ENCODE assay signal across 19 cellular contexts in the genomic region with DNA sequence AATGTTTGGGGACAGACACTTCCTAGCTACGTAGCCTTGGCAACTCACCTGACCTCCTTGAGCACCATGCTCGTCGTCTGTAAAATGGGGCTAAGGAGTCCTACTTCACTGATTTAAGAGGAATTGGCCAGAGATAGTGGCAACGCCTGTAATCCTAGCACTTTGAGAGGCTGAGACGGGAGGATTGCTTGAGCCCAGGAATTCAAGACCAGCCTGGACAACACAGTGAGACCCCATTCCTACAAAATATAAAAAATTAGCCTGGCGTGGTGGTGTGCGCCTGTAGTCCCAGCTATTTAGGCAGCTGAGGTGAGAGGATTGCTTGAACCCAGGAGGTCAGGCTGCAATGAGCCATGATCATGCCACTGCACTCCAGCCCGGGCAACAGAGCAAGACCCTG. TPM values are rescaled to one million over a fixed set of nuclear protein-coding genes. Genes with fewer than 3 reads are reported as not detected.
A peak's percentile ranks its signal among the peaks of the same experiment; 100 is the strongest.
DNase-seq lines count a peak whose midpoint lies in the region; ATAC-seq, FAIRE-seq and TF ChIP-seq lines count a peak whose summit lies in the region.
"Had no signal": no experiment of that assay in that cellular context is flagged by ENCODE, and none has a peak within 500 bp of the region (broad histone marks: within the 10 kb centered on the region; RNA-seq: fewer than 3 reads in every experiment).

No MANE protein-coding gene starts in this region.

- intact Hi-C loops in activated CD4-positive, alpha-beta T cell treated with anti-CD3 and anti-CD28 coated beads, Interleukin-2, amount 10 ng/mL, durations not matched to agents 24 days and 14 days (cut with micrococcal nuclease) = no loop called here
- intact Hi-C loops in aorta (cut with DNase I) = no loop called here

- DNase-seq in activated CD4-positive, alpha-beta T cell treated with anti-CD3 and anti-CD28 coated beads, Interleukin-2, amount 10 ng/mL, durations not matched to agents 24 days and 14 days = no peak
- DNase-seq in activated CD4-positive, alpha-beta T cell treated with anti-CD3 and anti-CD28 coated beads, Interleukin-2, amount 10 ng/mL, durations not matched to agents 7 days and 5 days = no peak
- DNase-seq in central memory CD8-positive, alpha-beta T cell (ENCODE audit: low spot score in 2 of 2) = no peak
- DNase-seq in H7 (no peak), aorta (no peak), GM12892 (ENCODE audit: insufficient read length) (no peak)
- DNase-seq: DND-41; GDM1; KG1; NCI-H1048; NCI-H2107; NCI-H226; NCI-H69; NK-92 treated with Interleukin-12 subunit alpha and Interleukin-12 subunit beta, amount 100 ng/mL, for 24 hours had no signal

- peak overlapping the region; percentile 34 for H3K27ac Mint-ChIP-seq in activated CD4-positive, alpha-beta T cell treated with anti-CD3 and anti-CD28 coated beads, Interleukin-2, amount 10 ng/mL, durations not matched to agents 24 days and 14 days
- no peak overlapping the region for H3K27ac Mint-ChIP-seq in activated CD4-positive, alpha-beta T cell treated with anti-CD3 and anti-CD28 coated beads, Interleukin-2, amount 10 ng/mL, durations not matched to agents 7 days and 5 days
- H3K27ac Mint-ChIP-seq in central memory CD8-positive, alpha-beta T cell (ENCODE audit: low read depth) = no peak overlapping the region

- no peaks in the 10 kb centered on the region for H3K9me3 Mint-ChIP-seq in activated CD4-positive, alpha-beta T cell treated with anti-CD3 and anti-CD28 coated beads, Interleukin-2, amount 10 ng/mL, durations not matched to agents 24 days and 14 days
- H3K9me3 Mint-ChIP-seq in activated CD4-positive, alpha-beta T cell treated with anti-CD3 and anti-CD28 coated beads, Interleukin-2, amount 10 ng/mL, durations not matched to agents 7 days and 5 days = no peaks in the 10 kb centered on the region
- H3K9me3 Mint-ChIP-seq in central memory CD8-positive, alpha-beta T cell = no peaks in the 10 kb centered on the region

- no peak overlapping the region for H3K27ac ChIP-seq in HEK293 (ENCODE audit: extremely low read depth, low read depth, low read length)
- H3K27ac ChIP-seq in neutrophil = peak overlapping the region; percentile 23
- no peak overlapping the region for H3K27ac ChIP-seq in aorta (ENCODE audit: low read depth in 1 of 2, low read length in 2 of 2)

- CTCF ChIA-PET in activated CD4-positive, alpha-beta T cell treated with anti-CD3 and anti-CD28 coated beads, Interleukin-2, amount 10 ng/mL, durations not matched to agents 7 days and 5 days (lab: Charles Lee) = interaction anchor here (0.6 to 9.0 kb wide), 6 partner anchors 11 to 379 kb away, joined by 3 to 68 read pairs (median 6); partner anchors contain the start of gene MAP3K6
- CTCF ChIA-PET in HEK293 (lab: Yijun Ruan, JAX) = interaction anchor here (0.8 to 4.7 kb wide), 5 partner anchors 11 to 46 kb away, joined by 5 to 34 read pairs (median 6); partner anchors contain the start of gene MAP3K6

- H3K27me3 ChIP-seq in neutrophil (no peaks in the 10 kb centered on the region), H7 (ENCODE audit: control insufficient read depth, insufficient read depth, low read length) (peaks cover 22% of the 10 kb centered on the region; the same call in 1 of the 2 replicates), aorta (ENCODE audit: control insufficient read depth in 1 of 2, insufficient read depth in 2 of 2, low read length in 1 of 2) (no peaks in the 10 kb centered on the region)

- H3K27me3 Mint-ChIP-seq in activated CD4-positive, alpha-beta T cell treated with anti-CD3 and anti-CD28 coated beads, Interleukin-2, amount 10 ng/mL, durations not matched to agents 24 days and 14 days = no peaks in the 10 kb centered on the region
- no peaks in the 10 kb centered on the region for H3K27me3 Mint-ChIP-seq in activated CD4-positive, alpha-beta T cell treated with anti-CD3 and anti-CD28 coated beads, Interleukin-2, amount 10 ng/mL, durations not matched to agents 7 days and 5 days
- no peaks in the 10 kb centered on the region for H3K27me3 Mint-ChIP-seq in central memory CD8-positive, alpha-beta T cell

- WGBS in aorta, 2 donors = 92 to 94% methylated on average over 8 of the region's 8 CpGs

- H3K4me3 ChIP-seq in HEK293 (ENCODE audit: low read depth, low read length) = no peak overlapping the region
- no peak overlapping the region for H3K4me3 ChIP-seq in neutrophil (ENCODE audit: low read depth in 1 of 2, low read length in 1 of 2)
- no peak overlapping the region for H3K4me3 ChIP-seq in H7 (ENCODE audit: insufficient read depth, low read depth, low read length)
- H3K4me3 ChIP-seq in aorta (ENCODE audit: low read length in 2 of 2) = no peak overlapping the region

- peaks cover 0 to 11% of the 10 kb centered on the region in 2 experiments; a peak in 1 of 3 replicates for H3K36me3 ChIP-seq in HEK293 (ENCODE audit: control insufficient read depth in 2 of 2, insufficient read depth in 1 of 2, low read length in 2 of 2)
- peaks cover 50% of the 10 kb centered on the region for H3K36me3 ChIP-seq in neutrophil
- H3K36me3 ChIP-seq in H7 (replicated peaks; ENCODE audit: control insufficient read depth, insufficient read depth, low read length) = no peaks in the 10 kb centered on the region; the same call in none of the 2 replicates
- H3K36me3 ChIP-seq in aorta (ENCODE audit: control insufficient read depth in 1 of 2, insufficient read depth in 2 of 2, low read length in 1 of 2) = no peaks in the 10 kb centered on the region

- H3K9me3 ChIP-seq in HEK293 (ENCODE audit: control insufficient read depth, insufficient read depth, low read depth, low read length) (no peaks in the 10 kb centered on the region), neutrophil (no peaks in the 10 kb centered on the region), aorta (ENCODE audit: control insufficient read depth, low read length) (no peaks in the 10 kb centered on the region)

- ATAC-seq in central memory CD8-positive, alpha-beta T cell (replicated peaks; ENCODE audit: extremely low read depth, poor library complexity, severe bottlenecking) = no peak
- ATAC-seq in aorta (ENCODE audit: low FRiP score) = no peak

- peak overlapping the region; percentile 26 for H3K4me3 Mint-ChIP-seq in activated CD4-positive, alpha-beta T cell treated with anti-CD3 and anti-CD28 coated beads, Interleukin-2, amount 10 ng/mL, durations not matched to agents 24 days and 14 days
- H3K4me3 Mint-ChIP-seq in activated CD4-positive, alpha-beta T cell treated with anti-CD3 and anti-CD28 coated beads, Interleukin-2, amount 10 ng/mL, durations not matched to agents 7 days and 5 days = no peak overlapping the region
- peak overlapping the region; percentile 25 for H3K4me3 Mint-ChIP-seq in central memory CD8-positive, alpha-beta T cell
- H3K4me3 Mint-ChIP-seq: CD14-positive monocyte had no signal

- H3K4me1 ChIP-seq in HEK293 (ENCODE audit: control insufficient read depth, insufficient read depth, low read length) (peaks cover 6% of the 10 kb centered on the region), neutrophil (ENCODE audit: control insufficient read depth in 1 of 2, insufficient read depth in 1 of 2, low read depth in 1 of 2, low read length in 1 of 2) (peaks cover 40 to 49% of the 10 kb centered on the region in 2 experiments), aorta (ENCODE audit: control insufficient read depth in 1 of 2, insufficient read depth in 2 of 2, low read length in 2 of 2) (no peaks in the 10 kb centered on the region)

- H3K36me3 Mint-ChIP-seq in activated CD4-positive, alpha-beta T cell treated with anti-CD3 and anti-CD28 coated beads, Interleukin-2, amount 10 ng/mL, durations not matched to agents 24 days and 14 days (ENCODE audit: low read depth) = peaks cover 19% of the 10 kb centered on the region
- H3K36me3 Mint-ChIP-seq in activated CD4-positive, alpha-beta T cell treated with anti-CD3 and anti-CD28 coated beads, Interleukin-2, amount 10 ng/mL, durations not matched to agents 7 days and 5 days (ENCODE audit: low read depth) = peaks cover 22% of the 10 kb centered on the region
- peaks cover 42% of the 10 kb centered on the region for H3K36me3 Mint-ChIP-seq in central memory CD8-positive, alpha-beta T cell (ENCODE audit: insufficient read depth)

- no peak for FAIRE-seq in GM12892 (lab: Jason Lieb, UNC)
- FAIRE-seq: A204.1 had no signal

- TF ChIP-seq POLR2A in GM12892 (IDR thresholded peaks at IDR 0.05; ENCODE audit: low read depth, low read length) = no peak

- POLR2A ChIA-PET in activated CD4-positive, alpha-beta T cell treated with anti-CD3 and anti-CD28 coated beads, Interleukin-2, amount 10 ng/mL, durations not matched to agents 7 days and 5 days (lab: Charles Lee) = no interaction called here
- POLR2A ChIA-PET in HEK293 (lab: Yijun Ruan, JAX) = interaction anchor here (0.5 to 0.6 kb wide), 2 partner anchors 8 to 38 kb away, joined by 5 to 7 read pairs; no protein-coding TSS in a partner anchor

- TF ChIP-seq CTCF in HEK293 (tag by site-specific recombination; IDR thresholded peaks at IDR 0.05) (no peak), neutrophil (IDR thresholded peaks at IDR 0.05) (no peak)

- peaks cover 39% of the 10 kb centered on the region for H3K4me1 Mint-ChIP-seq in activated CD4-positive, alpha-beta T cell treated with anti-CD3 and anti-CD28 coated beads, Interleukin-2, amount 10 ng/mL, durations not matched to agents 24 days and 14 days
- H3K4me1 Mint-ChIP-seq in activated CD4-positive, alpha-beta T cell treated with anti-CD3 and anti-CD28 coated beads, Interleukin-2, amount 10 ng/mL, durations not matched to agents 7 days and 5 days = peaks cover 34% of the 10 kb centered on the region
- H3K4me1 Mint-ChIP-seq in central memory CD8-positive, alpha-beta T cell = peaks cover 31% of the 10 kb centered on the region

RNA-seq across cellular contexts. Expression of gene SYTL1, which starts 4.5 kb away (rescaled TPM):
- 29.7 and 29.8 TPM in 2 replicates for total RNA-seq in activated CD4-positive, alpha-beta T cell treated with anti-CD3 and anti-CD28 coated beads, Interleukin-2, amount 10 ng/mL, durations not matched to agents 24 days and 14 days
- 100 to 1,000 TPM in 1 of 2 experiments, 10 to 100 TPM in 1; 83.5 to 106 TPM for total RNA-seq in activated CD4-positive, alpha-beta T cell treated with anti-CD3 and anti-CD28 coated beads, Interleukin-2, amount 10 ng/mL, durations not matched to agents 7 days and 5 days
- total RNA-seq in H7 (2014; rRNA removed; shearing (Covaris generic)) = 5.6 and 6.4 TPM in 2 replicates
- 1 to 10 TPM; 1.8 to 3.7 TPM for total RNA-seq in aorta
- polyA plus RNA-seq in aorta = 1 to 10 TPM in 1 of 2 donors, under 1 TPM in 1; 0.75 to 1.2 TPM
- 4.5 TPM for polyA plus RNA-seq in GM12892 (2012; ENCODE audit: missing spikeins)

RNA-seq across cellular contexts. Expression of gene MAP3K6, which starts 20.4 kb away (rescaled TPM):
- 13.2 and 14.7 TPM in 2 replicates for total RNA-seq in activated CD4-positive, alpha-beta T cell treated with anti-CD3 and anti-CD28 coated beads, Interleukin-2, amount 10 ng/mL, durations not matched to agents 24 days and 14 days
- 1 to 10 TPM; 6.4 to 7.6 TPM for total RNA-seq in activated CD4-positive, alpha-beta T cell treated with anti-CD3 and anti-CD28 coated beads, Interleukin-2, amount 10 ng/mL, durations not matched to agents 7 days and 5 days
- 10.7 and 14.6 TPM in 2 replicates for total RNA-seq in H7 (2014; rRNA removed; shearing (Covaris generic))
- 10 to 100 TPM; 84.8 to 90.3 TPM for total RNA-seq in aorta
- 100 to 1,000 TPM in 1 of 2 donors, 10 to 100 TPM in 1; 11.5 to 164 TPM for polyA plus RNA-seq in aorta
- 8.7 TPM for polyA plus RNA-seq in GM12892 (2012; ENCODE audit: missing spikeins)

RNA-seq across cellular contexts. Expression of gene TMEM222, which starts 24.4 kb away (rescaled TPM):
- 39.6 and 41.4 TPM in 2 replicates for total RNA-seq in activated CD4-positive, alpha-beta T cell treated with anti-CD3 and anti-CD28 coated beads, Interleukin-2, amount 10 ng/mL, durations not matched to agents 24 days and 14 days
- total RNA-seq in activated CD4-positive, alpha-beta T cell treated with anti-CD3 and anti-CD28 coated beads, Interleukin-2, amount 10 ng/mL, durations not matched to agents 7 days and 5 days = 10 to 100 TPM; 38.4 to 40.2 TPM
- total RNA-seq in H7 (2014; rRNA removed; shearing (Covaris generic)) = 41.0 and 53.4 TPM in 2 replicates
- total RNA-seq in aorta = 10 to 100 TPM; 27.4 to 32.4 TPM
- 10 to 100 TPM; 19.9 to 49.1 TPM for polyA plus RNA-seq in aorta
- 18.3 TPM for polyA plus RNA-seq in GM12892 (2012; ENCODE audit: missing spikeins)

RNA-seq across cellular contexts. Expression of gene FCN3, which starts 28.3 kb away (rescaled TPM):
- not detected in 2 replicates for total RNA-seq in activated CD4-positive, alpha-beta T cell treated with anti-CD3 and anti-CD28 coated beads, Interleukin-2, amount 10 ng/mL, durations not matched to agents 24 days and 14 days
- not detected for total RNA-seq in activated CD4-positive, alpha-beta T cell treated with anti-CD3 and anti-CD28 coated beads, Interleukin-2, amount 10 ng/mL, durations not matched to agents 7 days and 5 days
- total RNA-seq in H7 (2014; rRNA removed; shearing (Covaris generic)) = 0.14 TPM in 1 of 2 replicates, not detected in the other
- total RNA-seq in aorta = 10 to 100 TPM in 1 of 2 donors, 1 to 10 TPM in 1; 2.7 to 11.5 TPM
- polyA plus RNA-seq in aorta = under 1 TPM; 0.15 to 0.50 TPM
- 0.47 TPM for polyA plus RNA-seq in GM12892 (2012; ENCODE audit: missing spikeins)
- total RNA-seq: M059J had no signal
- polyA plus RNA-seq: CD14-positive monocyte had no signal

RNA-seq across cellular contexts. Expression of gene CD164L2, which starts 36.8 kb away (rescaled TPM):
- total RNA-seq in activated CD4-positive, alpha-beta T cell treated with anti-CD3 and anti-CD28 coated beads, Interleukin-2, amount 10 ng/mL, durations not matched to agents 24 days and 14 days = not detected in 2 replicates
- total RNA-seq in activated CD4-positive, alpha-beta T cell treated with anti-CD3 and anti-CD28 coated beads, Interleukin-2, amount 10 ng/mL, durations not matched to agents 7 days and 5 days = not detected
- 1.7 and 3.8 TPM in 2 replicates for total RNA-seq in H7 (2014; rRNA removed; shearing (Covaris generic))
- total RNA-seq in aorta = not detected
- not detected for polyA plus RNA-seq in aorta
- polyA plus RNA-seq in GM12892 (2012; ENCODE audit: missing spikeins) = 0.17 TPM
- total RNA-seq: M059J had no signal
- polyA plus RNA-seq: CD14-positive monocyte had no signal
